Comparison of ENCODE assay signal across 12 cellular contexts in genomic region chr16:76900285-76901263, GRCh38.
"Had no signal": no experiment of that assay in that cellular context is flagged by ENCODE, and none has a peak within 500 bp of the region (broad histone marks: within the 10 kb centered on the region; RNA-seq: fewer than 3 reads in every experiment).

No MANE protein-coding gene starts in this region.

- H3K36me3 ChIP-seq: esophagus squamous epithelium, left ventricle myocardium inferior, thyroid gland, uterus had no signal

- H3K9me3 ChIP-seq: esophagus squamous epithelium, left ventricle myocardium inferior, thyroid gland, uterus had no signal

- H3K4me3 ChIP-seq: esophagus squamous epithelium, left ventricle myocardium inferior, skin epidermis, thyroid gland, uterus had no signal

- DNase-seq: activated CD4-positive, alpha-beta T cell treated with anti-CD3 and anti-CD28 coated beads for 1 hour; activated CD4-positive, alpha-beta T cell treated with anti-CD3 and anti-CD28 coated beads, Interleukin-2, amount 50 U/mL, for 48 hours; activated CD8-positive, alpha-beta memory T cell treated with anti-CD3 and anti-CD28 coated beads, Interleukin-2, amount 10 ng/mL, durations not matched to agents 7 days and 5 days; activated gamma-delta T cell treated with Interleukin-2 at 50 U/mL for 16 hours; activated T-cell treated with anti-CD3 and anti-CD28 coated beads, Interleukin-2, amount 50 U/mL, for 48 hours; esophagus squamous epithelium; foreskin fibroblast; left ventricle myocardium inferior; retina; thyroid gland; uterus had no signal

- ATAC-seq: activated CD8-positive, alpha-beta memory T cell treated with anti-CD3 and anti-CD28 coated beads, Interleukin-2, amount 10 ng/mL, durations not matched to agents 7 days and 5 days had no signal

- H3K27ac ChIP-seq: esophagus squamous epithelium, left ventricle myocardium inferior, skin epidermis, thyroid gland, uterus had no signal

- H3K4me1 ChIP-seq: esophagus squamous epithelium, left ventricle myocardium inferior, thyroid gland, uterus had no signal

- H3K27me3 ChIP-seq: esophagus squamous epithelium, thyroid gland, uterus had no signal
